In genomic region chr7:45417268-45417667, GRCh38 we compare ENCODE assay signal across 34 cellular contexts.
"Had no signal": no experiment of that assay in that cellular context is flagged by ENCODE, and none has a peak within 500 bp of the region (broad histone marks: within the 10 kb centered on the region; RNA-seq: fewer than 3 reads in every experiment).

No MANE protein-coding gene starts in this region.

- H3K4me3 Mint-ChIP-seq: activated CD4-positive, alpha-beta T cell treated with anti-CD3 and anti-CD28 coated beads for 36 hours; activated CD4-positive, alpha-beta T cell treated with anti-CD3 and anti-CD28 coated beads, Interleukin-2, amount 10 ng/mL, durations not matched to agents 7 days and 5 days; activated CD8-positive, alpha-beta T cell treated with anti-CD3 and anti-CD28 coated beads, Interleukin-2, amount 10 ng/mL, durations not matched to agents 7 days and 5 days; activated naive CD4-positive, alpha-beta T cell treated with anti-CD3 and anti-CD28 coated beads for 36 hours; activated T-cell treated with anti-CD3 and anti-CD28 coated beads, Interleukin-2, amount 50 U/mL, for 24 hours; brain; T-helper 1 cell treated with Interleukin-12 subunit alpha and Interleukin-12 subunit beta and Interleukin-4 antibody, amounts not matched to agents 30 μg/mL and 1 μg/mL, for 36 hours; T-helper 2 cell treated with Interferon-gamma antibody and Interleukin-4, amounts not matched to agents 5 μg/mL and 100 μg/mL, for 36 hours; WTC11 had no signal

- ATAC-seq: activated CD4-positive, CD25-positive, alpha-beta regulatory T cell treated with anti-CD3 and anti-CD28 coated beads, Interleukin-2, amount 50 U/mL, for 24 hours; activated CD8-positive, alpha-beta T cell treated with anti-CD3 and anti-CD28 coated beads, Interleukin-2, amount 10 ng/mL, durations not matched to agents 7 days and 5 days; PC-3; WTC11 had no signal

- H3K4me1 Mint-ChIP-seq: activated CD4-positive, alpha-beta T cell treated with anti-CD3 and anti-CD28 coated beads, Interleukin-2, amount 10 ng/mL, durations not matched to agents 7 days and 5 days; WTC11 had no signal

- DNase-seq: activated CD4-positive, alpha-beta T cell treated with anti-CD3 and anti-CD28 coated beads for 36 hours; activated CD4-positive, alpha-beta T cell treated with anti-CD3 and anti-CD28 coated beads, Interleukin-2, amount 10 ng/mL, durations not matched to agents 7 days and 5 days; activated CD4-positive, alpha-beta T cell treated with anti-CD3 and anti-CD28 coated beads, Interleukin-2, amount 50 U/mL, for 48 hours; activated CD8-positive, alpha-beta T cell treated with anti-CD3 and anti-CD28 coated beads, Interleukin-2, amount 10 ng/mL, durations not matched to agents 7 days and 5 days; activated gamma-delta T cell treated with Interleukin-2 at 50 U/mL for 16 hours; activated naive CD4-positive, alpha-beta T cell treated with anti-CD3 and anti-CD28 coated beads for 36 hours; activated T-cell treated with anti-CD3 and anti-CD28 coated beads, Interleukin-2, amount 50 U/mL, for 24 hours; adrenal gland; caudate nucleus; cerebellar nuclear complex; cortex of kidney; KG1; NCI-H1092 treated with DMSO at 0.1 percent for 48 hours; NCI-H1417 treated with DMSO at 0.1 percent for 48 hours; NCI-H1694; NCI-H1930; NCI-H2081 treated with DMSO at 0.1 percent for 48 hours; NCI-H226; NCI-H446 treated with DMSO at 0.1 percent for 48 hours; NCI-H524; NCI-H69; NCI-H82; PC-3; Peyer's patch; RPMI8226; SHP77 treated with DMSO at 0.1 percent for 48 hours; SK-N-SH had no signal

- H3K9me3 Mint-ChIP-seq: activated CD4-positive, alpha-beta T cell treated with anti-CD3 and anti-CD28 coated beads, Interleukin-2, amount 10 ng/mL, durations not matched to agents 7 days and 5 days; activated naive CD4-positive, alpha-beta T cell treated with anti-CD3 and anti-CD28 coated beads for 36 hours; activated naive CD4-positive, alpha-beta T cell treated with anti-CD3 and anti-CD28 coated beads, Interleukin-2, amount 50 U/mL, for 72 hours; activated T-cell treated with anti-CD3 and anti-CD28 coated beads, Interleukin-2, amount 50 U/mL, for 24 hours; T-helper 1 cell treated with Interleukin-12 subunit alpha and Interleukin-12 subunit beta and Interleukin-4 antibody, amounts not matched to agents 30 μg/mL and 1 μg/mL, for 36 hours; T-helper 2 cell treated with Interferon-gamma antibody and Interleukin-4, amounts not matched to agents 5 μg/mL and 100 μg/mL, for 36 hours had no signal

- H3K36me3 Mint-ChIP-seq: activated naive CD4-positive, alpha-beta T cell treated with anti-CD3 and anti-CD28 coated beads, Interleukin-2, amount 50 U/mL, for 72 hours; brain; WTC11 had no signal

- H3K4me3 ChIP-seq: adrenal gland, Peyer's patch, SJSA1 had no signal

- H3K27ac Mint-ChIP-seq: activated CD4-positive, alpha-beta T cell treated with anti-CD3 and anti-CD28 coated beads for 36 hours; activated CD4-positive, alpha-beta T cell treated with anti-CD3 and anti-CD28 coated beads, Interleukin-2, amount 10 ng/mL, durations not matched to agents 7 days and 5 days; activated CD8-positive, alpha-beta T cell treated with anti-CD3 and anti-CD28 coated beads, Interleukin-2, amount 10 ng/mL, durations not matched to agents 7 days and 5 days; activated naive CD4-positive, alpha-beta T cell treated with anti-CD3 and anti-CD28 coated beads for 36 hours; activated naive CD4-positive, alpha-beta T cell treated with anti-CD3 and anti-CD28 coated beads, Interleukin-2, amount 50 U/mL, for 72 hours; activated T-cell treated with anti-CD3 and anti-CD28 coated beads, Interleukin-2, amount 50 U/mL, for 24 hours; brain; T-helper 1 cell treated with Interleukin-12 subunit alpha and Interleukin-12 subunit beta and Interleukin-4 antibody, amounts not matched to agents 30 μg/mL and 1 μg/mL, for 36 hours; T-helper 2 cell treated with Interferon-gamma antibody and Interleukin-4, amounts not matched to agents 5 μg/mL and 100 μg/mL, for 36 hours; WTC11 had no signal
